ENCODE assay signal across 1 cellular context in the genomic region with DNA sequence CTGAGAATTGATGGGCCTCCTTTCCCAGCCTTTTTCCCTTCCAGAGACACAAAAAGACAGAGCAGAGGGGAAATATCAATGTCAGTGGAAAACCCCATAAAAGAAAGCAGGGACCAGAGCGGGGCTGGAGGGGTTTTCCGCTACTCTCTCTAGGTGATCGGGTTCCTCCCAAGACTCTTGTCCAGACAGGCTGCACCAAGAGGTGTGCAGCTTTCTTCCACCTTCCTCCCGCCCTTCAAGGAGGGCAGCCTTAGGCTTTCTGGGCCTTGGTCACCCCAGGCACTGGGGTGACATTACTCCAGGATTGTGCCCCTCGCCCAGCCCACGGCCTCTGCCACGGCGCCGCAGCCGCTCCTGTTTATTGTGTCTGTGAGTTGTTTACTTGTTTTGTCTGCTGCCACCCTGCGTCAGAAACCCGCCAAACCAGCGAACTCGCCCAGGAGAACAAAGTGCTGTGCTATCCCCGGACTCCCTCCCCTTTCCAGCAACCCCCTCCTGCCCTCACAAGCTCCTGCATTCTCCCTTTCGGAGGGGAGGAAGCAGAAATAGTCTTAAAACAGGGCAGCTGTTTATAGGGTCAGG.
A peak's percentile ranks its signal among the peaks of the same experiment; 100 is the strongest.
TF ChIP-seq lines count a peak whose summit lies in the region.

No MANE protein-coding gene starts in this region.

TF ChIP-seq in WTC11, 78 proteins besides CTCF, POLR2A, EP300 and RAD21:
- TF ChIP-seq, protein P1, sequence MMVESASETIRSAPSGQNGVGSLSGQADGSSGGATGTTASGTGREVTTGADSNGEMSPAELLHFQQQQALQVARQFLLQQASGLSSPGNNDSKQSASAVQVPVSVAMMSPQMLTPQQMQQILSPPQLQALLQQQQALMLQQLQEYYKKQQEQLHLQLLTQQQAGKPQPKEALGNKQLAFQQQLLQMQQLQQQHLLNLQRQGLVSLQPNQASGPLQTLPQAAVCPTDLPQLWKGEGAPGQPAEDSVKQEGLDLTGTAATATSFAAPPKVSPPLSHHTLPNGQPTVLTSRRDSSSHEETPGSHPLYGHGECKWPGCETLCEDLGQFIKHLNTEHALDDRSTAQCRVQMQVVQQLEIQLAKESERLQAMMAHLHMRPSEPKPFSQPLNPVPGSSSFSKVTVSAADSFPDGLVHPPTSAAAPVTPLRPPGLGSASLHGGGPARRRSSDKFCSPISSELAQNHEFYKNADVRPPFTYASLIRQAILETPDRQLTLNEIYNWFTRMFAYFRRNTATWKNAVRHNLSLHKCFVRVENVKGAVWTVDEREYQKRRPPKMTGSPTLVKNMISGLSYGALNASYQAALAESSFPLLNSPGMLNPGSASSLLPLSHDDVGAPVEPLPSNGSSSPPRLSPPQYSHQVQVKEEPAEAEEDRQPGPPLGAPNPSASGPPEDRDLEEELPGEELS (CRISPR knock-in tag; IDR thresholded peaks at IDR 0.05) = peak; percentile 99
- TF ChIP-seq FOXP1 (CRISPR knock-in tag; IDR thresholded peaks at IDR 0.05; ENCODE audit: borderline replicate concordance) = peak; percentile 93; the same call in 1 of the 2 replicates
- TF ChIP-seq, protein P2, sequence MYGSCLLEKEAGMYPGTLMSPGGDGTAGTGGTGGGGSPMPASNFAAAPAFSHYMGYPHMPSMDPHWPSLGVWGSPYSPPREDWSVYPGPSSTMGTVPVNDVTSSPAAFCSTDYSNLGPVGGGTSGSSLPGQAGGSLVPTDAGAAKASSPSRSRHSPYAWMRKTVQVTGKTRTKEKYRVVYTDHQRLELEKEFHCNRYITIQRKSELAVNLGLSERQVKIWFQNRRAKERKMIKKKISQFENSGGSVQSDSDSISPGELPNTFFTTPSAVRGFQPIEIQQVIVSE (CRISPR knock-in tag; IDR thresholded peaks at IDR 0.05; ENCODE audit: borderline replicate concordance) = no peak
